34 cellular contexts compared by ENCODE assay signal in genomic region chr3:196008929-196009328, GRCh38.
"Had no signal": no experiment of that assay in that cellular context is flagged by ENCODE, and none has a peak within 500 bp of the region (broad histone marks: within the 10 kb centered on the region; RNA-seq: fewer than 3 reads in every experiment).

No MANE protein-coding gene starts in this region.

- H3K9me3 Mint-ChIP-seq: activated B cell treated with CpG ODN at 0.5 μM for 24 hours; activated CD4-positive, alpha-beta memory T cell treated with anti-CD3 and anti-CD28 coated beads, Interleukin-2, amount 10 ng/mL, durations not matched to agents 7 days and 5 days; activated CD4-positive, alpha-beta T cell treated with anti-CD3 and anti-CD28 coated beads, Interleukin-2, amount 10 ng/mL, durations not matched to agents 24 days and 14 days; activated T-cell treated with anti-CD3 and anti-CD28 coated beads, Interleukin-2, amount 50 U/mL, for 72 hours; dendritic cell treated with granulocyte-macrophage colony-stimulating factor and Interleukin-4, amounts not matched to agents 40 ng/mL and 50 ng/mL, for 4 days had no signal

- H3K4me3 ChIP-seq: ascending aorta, breast epithelium, cardiac muscle cell, coronary artery, dorsolateral prefrontal cortex, esophagus muscularis mucosa, gastrocnemius medialis had no signal

- H3K36me3 ChIP-seq: ascending aorta, breast epithelium, cardiac muscle cell, esophagus muscularis mucosa, gastrocnemius medialis, WERI-Rb-1 had no signal

- H3K27me3 ChIP-seq: ascending aorta, breast epithelium had no signal

- DNase-seq: activated B cell treated with CpG ODN at 0.5 μM for 24 hours; activated CD4-positive, alpha-beta memory T cell treated with anti-CD3 and anti-CD28 coated beads, Interleukin-2, amount 10 ng/mL, durations not matched to agents 7 days and 5 days; activated CD4-positive, alpha-beta T cell treated with anti-CD3 and anti-CD28 coated beads for 36 hours; activated CD4-positive, CD25-positive, alpha-beta regulatory T cell treated with anti-CD3 and anti-CD28 coated beads, Interleukin-2, amount 50 U/mL, for 72 hours; activated CD8-positive, alpha-beta memory T cell treated with anti-CD3 and anti-CD28 coated beads, Interleukin-2, amount 50 U/mL, for 48 hours; activated gamma-delta T cell; activated naive CD4-positive, alpha-beta T cell; activated naive CD4-positive, alpha-beta T cell treated with anti-CD3 and anti-CD28 coated beads, Interleukin-2, amount 10 ng/mL, durations not matched to agents 7 days and 5 days; activated naive CD8-positive, alpha-beta T cell treated with anti-CD3 and anti-CD28 coated beads, Interleukin-2, amount 10 ng/mL, durations not matched to agents 7 days and 5 days; activated T-cell treated with anti-CD3 and anti-CD28 coated beads for 4 hours; activated T-cell treated with anti-CD3 and anti-CD28 coated beads, Interleukin-2, amount 50 U/mL, for 24 hours; activated T-cell treated with anti-CD3 and anti-CD28 coated beads, Interleukin-2, amount 50 U/mL, for 72 hours; central memory CD4-positive, alpha-beta T cell; cerebellar nuclear complex; dorsolateral prefrontal cortex; effector memory CD4-positive, alpha-beta T cell; erythroblast; foreskin keratinocyte; gastrocnemius medialis; glutamatergic neuron; T-helper 1 cell; T-helper 17 cell; T1000; WERI-Rb-1 had no signal

- H3K4me1 ChIP-seq: ascending aorta, breast epithelium, esophagus muscularis mucosa, foreskin keratinocyte, gastrocnemius medialis had no signal

- H3K4me3 Mint-ChIP-seq: activated B cell treated with CpG ODN at 0.5 μM for 24 hours; activated CD4-positive, alpha-beta memory T cell treated with anti-CD3 and anti-CD28 coated beads, Interleukin-2, amount 10 ng/mL, durations not matched to agents 7 days and 5 days; activated CD4-positive, alpha-beta T cell treated with anti-CD3 and anti-CD28 coated beads for 36 hours; activated CD4-positive, alpha-beta T cell treated with anti-CD3 and anti-CD28 coated beads, Interleukin-2, amount 10 ng/mL, durations not matched to agents 24 days and 14 days; activated naive CD4-positive, alpha-beta T cell treated with anti-CD3 and anti-CD28 coated beads, Interleukin-2, amount 10 ng/mL, durations not matched to agents 7 days and 5 days; activated naive CD8-positive, alpha-beta T cell treated with anti-CD3 and anti-CD28 coated beads, Interleukin-2, amount 10 ng/mL, durations not matched to agents 7 days and 5 days; activated T-cell treated with anti-CD3 and anti-CD28 coated beads, Interleukin-2, amount 50 U/mL, for 24 hours; activated T-cell treated with anti-CD3 and anti-CD28 coated beads, Interleukin-2, amount 50 U/mL, for 72 hours; brain; dendritic cell treated with granulocyte-macrophage colony-stimulating factor and Interleukin-4, amounts not matched to agents 40 ng/mL and 50 ng/mL, for 4 days; T-helper 17 cell; T-helper 2 cell treated with Interferon-gamma antibody and Interleukin-4, amounts not matched to agents 5 μg/mL and 100 μg/mL, for 36 hours had no signal

- H3K27ac Mint-ChIP-seq: activated B cell treated with CpG ODN at 0.5 μM for 24 hours; activated CD4-positive, alpha-beta memory T cell treated with anti-CD3 and anti-CD28 coated beads, Interleukin-2, amount 10 ng/mL, durations not matched to agents 7 days and 5 days; activated CD4-positive, alpha-beta T cell treated with anti-CD3 and anti-CD28 coated beads for 36 hours; activated CD4-positive, alpha-beta T cell treated with anti-CD3 and anti-CD28 coated beads, Interleukin-2, amount 10 ng/mL, durations not matched to agents 24 days and 14 days; activated naive CD4-positive, alpha-beta T cell treated with anti-CD3 and anti-CD28 coated beads, Interleukin-2, amount 10 ng/mL, durations not matched to agents 7 days and 5 days; activated naive CD4-positive, alpha-beta T cell treated with anti-CD3 and anti-CD28 coated beads, Interleukin-2, amount 50 U/mL, for 72 hours; activated naive CD8-positive, alpha-beta T cell treated with anti-CD3 and anti-CD28 coated beads, Interleukin-2, amount 10 ng/mL, durations not matched to agents 7 days and 5 days; activated T-cell treated with anti-CD3 and anti-CD28 coated beads, Interleukin-2, amount 50 U/mL, for 24 hours; activated T-cell treated with anti-CD3 and anti-CD28 coated beads, Interleukin-2, amount 50 U/mL, for 72 hours; brain; dendritic cell treated with granulocyte-macrophage colony-stimulating factor and Interleukin-4, amounts not matched to agents 40 ng/mL and 50 ng/mL, for 4 days; T-helper 17 cell; T-helper 2 cell treated with Interferon-gamma antibody and Interleukin-4, amounts not matched to agents 5 μg/mL and 100 μg/mL, for 36 hours had no signal

- H3K27ac ChIP-seq: ascending aorta, breast epithelium, cardiac muscle cell, coronary artery, dorsolateral prefrontal cortex, esophagus muscularis mucosa, foreskin keratinocyte, gastrocnemius medialis, WERI-Rb-1 had no signal

- H3K4me1 Mint-ChIP-seq: activated B cell treated with CpG ODN at 0.5 μM for 24 hours; activated CD4-positive, alpha-beta memory T cell treated with anti-CD3 and anti-CD28 coated beads, Interleukin-2, amount 10 ng/mL, durations not matched to agents 7 days and 5 days; activated CD4-positive, alpha-beta T cell treated with anti-CD3 and anti-CD28 coated beads for 36 hours; activated CD4-positive, alpha-beta T cell treated with anti-CD3 and anti-CD28 coated beads, Interleukin-2, amount 10 ng/mL, durations not matched to agents 24 days and 14 days; activated naive CD4-positive, alpha-beta T cell treated with anti-CD3 and anti-CD28 coated beads, Interleukin-2, amount 10 ng/mL, durations not matched to agents 7 days and 5 days; brain had no signal

- H3K9me3 ChIP-seq: ascending aorta, breast epithelium, esophagus muscularis mucosa, gastrocnemius medialis had no signal

- ATAC-seq: activated CD4-positive, alpha-beta T cell treated with anti-CD3 and anti-CD28 coated beads for 36 hours; activated naive CD4-positive, alpha-beta T cell treated with anti-CD3 and anti-CD28 coated beads, Interleukin-2, amount 50 U/mL, for 72 hours; activated T-cell treated with anti-CD3 and anti-CD28 coated beads, Interleukin-2, amount 50 U/mL, for 72 hours; foreskin keratinocyte; gastrocnemius medialis; T-helper 17 cell had no signal

- H3K36me3 Mint-ChIP-seq: activated naive CD4-positive, alpha-beta T cell treated with anti-CD3 and anti-CD28 coated beads, Interleukin-2, amount 10 ng/mL, durations not matched to agents 7 days and 5 days; activated naive CD4-positive, alpha-beta T cell treated with anti-CD3 and anti-CD28 coated beads, Interleukin-2, amount 50 U/mL, for 72 hours; activated naive CD8-positive, alpha-beta T cell treated with anti-CD3 and anti-CD28 coated beads, Interleukin-2, amount 10 ng/mL, durations not matched to agents 7 days and 5 days; brain had no signal

- H3K27me3 Mint-ChIP-seq: brain had no signal
